16 cellular contexts compared by ENCODE assay signal in the genomic region with DNA sequence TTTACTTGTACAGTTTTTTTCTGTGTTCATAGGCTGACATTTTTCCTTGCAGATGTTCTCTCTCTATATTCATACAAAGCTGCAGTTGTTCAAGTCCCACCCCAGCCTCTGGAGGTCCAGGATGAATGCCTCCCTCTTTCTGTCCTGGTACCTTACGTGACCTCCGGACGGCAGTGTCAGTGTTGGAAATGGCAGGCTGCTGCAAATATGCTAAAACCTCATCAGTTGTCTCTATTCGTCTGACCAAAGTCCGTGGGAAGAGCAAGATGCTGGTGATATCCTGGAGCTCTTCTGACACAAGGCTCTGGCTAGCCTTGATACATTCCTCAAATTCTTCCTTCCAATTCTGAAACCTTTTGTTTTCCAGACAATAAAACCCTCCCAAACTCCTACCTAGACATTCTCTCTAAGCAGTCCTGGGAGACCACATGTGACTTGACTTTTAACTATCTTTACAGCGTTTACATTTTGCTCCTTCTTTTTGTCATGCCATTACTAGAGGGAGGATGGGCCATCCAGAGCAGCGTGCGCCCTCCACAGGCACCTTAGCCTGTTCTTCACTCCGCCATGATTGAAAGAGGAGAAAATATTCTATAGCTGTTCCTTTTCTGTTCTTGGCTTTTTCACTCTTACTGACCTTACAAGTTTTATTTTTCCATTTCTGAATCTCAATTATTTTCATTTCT.
DNase-seq lines count a peak whose midpoint lies in the region; ATAC-seq, FAIRE-seq and TF ChIP-seq lines count a peak whose summit lies in the region.
"Had no signal": no experiment of that assay in that cellular context is flagged by ENCODE, and none has a peak within 500 bp of the region (broad histone marks: within the 10 kb centered on the region; RNA-seq: fewer than 3 reads in every experiment).

No MANE protein-coding gene starts in this region.

- H3K9me3 ChIP-seq in H9 (ENCODE audit: control insufficient read depth, low read depth, low read length) (no peaks in the 10 kb centered on the region), GM12878 (replicated peaks; ENCODE audit: control insufficient read depth, insufficient read depth, low read length) (no peaks in the 10 kb centered on the region), smooth muscle cell (replicated peaks; ENCODE audit: low read depth) (no peaks in the 10 kb centered on the region), breast epithelium (no peaks in the 10 kb centered on the region)
- H3K9me3 ChIP-seq: SJCRH30 had no signal

- no peak overlapping the region for H4K8ac ChIP-seq in H9 (replicated peaks; ENCODE audit: insufficient read length, low read depth, low read length)

- H3T11ph ChIP-seq in H9 (ENCODE audit: low read length), result no peak overlapping the region

- POLR2A ChIA-PET in GM12878 (lab: Charles Lee), result no interaction called here

- TF ChIP-seq POLR2A in GM12878 (IDR thresholded peaks at IDR 0.05; ENCODE audit: low read depth, low read length), result no peak
- no peak for TF ChIP-seq POLR2A in breast epithelium (IDR thresholded peaks at IDR 0.05)

- RAD21 ChIA-PET in GM12878 (lab: Charles Lee; ENCODE audit: unreplicated experiment), result interaction anchor here (1.6 kb wide), 1 partner anchor 143 kb away, joined by 3 read pairs; a partner anchor contains a TSS

- no peak for ATAC-seq in GM12878

- no peaks in the 10 kb centered on the region for H4K20me1 ChIP-seq in H9 (ENCODE audit: control insufficient read depth, insufficient read depth, insufficient read length)
- no peaks in the 10 kb centered on the region for H4K20me1 ChIP-seq in GM12878 (ENCODE audit: control insufficient read depth, insufficient read depth)
- H4K20me1 ChIP-seq in smooth muscle cell (ENCODE audit: low read depth), result no peaks in the 10 kb centered on the region

- no peak overlapping the region for H2BK120ac ChIP-seq in H9 (ENCODE audit: low read depth, low read length, poor library complexity, severe bottlenecking)

- FAIRE-seq in GM12878 (lab: Jason Lieb, UNC), result no peak
- FAIRE-seq: HTR-8/SVneo had no signal

- H3K79me2 ChIP-seq in H9 (ENCODE audit: insufficient read depth, low read length) (no peaks in the 10 kb centered on the region), GM12878 (ENCODE audit: control insufficient read depth, insufficient read depth, low read length) (no peaks in the 10 kb centered on the region), smooth muscle cell (ENCODE audit: low read depth) (no peaks in the 10 kb centered on the region)

- in situ Hi-C loops in GM12878 (cut with MboI), result no loop called here

- H3K9ac ChIP-seq in H9 (ENCODE audit: extremely low read depth, insufficient read length, low read length), result no peak overlapping the region
- H3K9ac ChIP-seq in GM12878 (ENCODE audit: control insufficient read depth, insufficient read depth, low read length), result no peak overlapping the region
- H3K9ac ChIP-seq in smooth muscle cell (ENCODE audit: low read depth), result no peak overlapping the region

- no peaks in the 10 kb centered on the region for H3K23me2 ChIP-seq in H9 (ENCODE audit: insufficient read length, low read depth, low read length, poor library complexity, severe bottlenecking)

- no peak overlapping the region for H2BK5ac ChIP-seq in H9 (ENCODE audit: insufficient read length, low read length)

- no peak overlapping the region for H4K91ac ChIP-seq in H9 (ENCODE audit: insufficient read length, low read depth, low read length)

- H3K14ac ChIP-seq in H9 (ENCODE audit: insufficient read depth, low read length), result no peak overlapping the region

- H3K4me1 ChIP-seq in H9 (ENCODE audit: insufficient read depth, low read length), result peaks cover 2% of the 10 kb centered on the region; the same call in 1 of the 2 replicates
- H3K4me1 ChIP-seq in GM12878 (ENCODE audit: control insufficient read depth, insufficient read depth, low read length), result no peaks in the 10 kb centered on the region
- peaks cover 9% of the 10 kb centered on the region for H3K4me1 ChIP-seq in smooth muscle cell (ENCODE audit: low read depth)
- no peaks in the 10 kb centered on the region for H3K4me1 ChIP-seq in breast epithelium
- H3K4me1 ChIP-seq: SJCRH30 had no signal

- H3K27ac Mint-ChIP-seq in H9, result peak overlapping the region; percentile 75 to 97 (median 90); a peak in 6 of 7 replicates
- H3K27ac Mint-ChIP-seq: CD4-positive, CD25-positive, alpha-beta regulatory T cell had no signal

- TF ChIP-seq CTCF in H9 (conservative IDR thresholded peaks at IDR 0.05) (peak; percentile 16; the same call in 1 of the 3 replicates), GM12878 (IDR thresholded peaks at IDR 0.05 in 2 of 3, conservative IDR thresholded peaks at IDR 0.05 in 1 of 3; ENCODE audit: control insufficient read depth in 2 of 3, extremely low read depth in 1 of 3, insufficient read depth in 1 of 3, low read depth in 3 of 3, low read length in 3 of 3) (no peak), smooth muscle cell (IDR thresholded peaks at IDR 0.05; ENCODE audit: borderline replicate concordance, insufficient read depth, poor library complexity, severe bottlenecking) (no peak), breast epithelium (IDR thresholded peaks at IDR 0.05) (no peak)

- no peak overlapping the region for H2BK15ac ChIP-seq in H9 (ENCODE audit: low read depth, low read length)

- no peak overlapping the region for H3K56ac ChIP-seq in H9 (ENCODE audit: insufficient read length, low read depth, low read length)

- peaks cover 0 to 14% (median 0%) of the 10 kb centered on the region in 3 experiments; a peak in 3 of 7 replicates for H3K36me3 Mint-ChIP-seq in H9 (ENCODE audit: insufficient read depth in 1 of 3, low read depth in 3 of 3)
- H3K36me3 Mint-ChIP-seq: CD4-positive, CD25-positive, alpha-beta regulatory T cell had no signal

- H3K36me3 ChIP-seq in GM12878 (ENCODE audit: control insufficient read depth in 2 of 2, insufficient read depth in 2 of 2, low read length in 1 of 2) (no peaks in the 10 kb centered on the region), smooth muscle cell (ENCODE audit: low read depth) (no peaks in the 10 kb centered on the region), breast epithelium (no peaks in the 10 kb centered on the region)
- H3K36me3 ChIP-seq: SJCRH30 had no signal

- no peak overlapping the region; a peak in 1 of 5 replicates for H3K4me3 Mint-ChIP-seq in H9
- H3K4me3 Mint-ChIP-seq: CD4-positive, CD25-positive, alpha-beta regulatory T cell had no signal

- no peaks in the 10 kb centered on the region for H3K27me3 Mint-ChIP-seq in H9 (ENCODE audit: low read depth)

- H3K4ac ChIP-seq in H9 (ENCODE audit: low read depth, low read length), result no peak overlapping the region

- no peak overlapping the region for H4K5ac ChIP-seq in H9 (ENCODE audit: insufficient read length, low read depth, low read length)

- H2BK20ac ChIP-seq in H9 (ENCODE audit: low read depth, low read length, poor library complexity, severe bottlenecking), result no peak overlapping the region

- 0 out of 2 replicates have a peak, but pooled peaks have one; percentile 12 for TF ChIP-seq RAD21 in GM12878 (IDR thresholded peaks at IDR 0.05; ENCODE audit: insufficient read depth, low read depth, low read length)

- H3K27ac ChIP-seq in H9 (ENCODE audit: insufficient read length, low read depth, low read length), result peak overlapping the region; percentile 58
- H3K27ac ChIP-seq in GM12878 (ENCODE audit: control insufficient read depth, insufficient read depth), result no peak overlapping the region
- H3K27ac ChIP-seq in smooth muscle cell (ENCODE audit: low read depth), result no peak overlapping the region
- no peak overlapping the region for H3K27ac ChIP-seq in breast epithelium
- H3K27ac ChIP-seq: PC-9, SJCRH30 had no signal

- intact Hi-C loops in GM12878 (cut with micrococcal nuclease; ENCODE audit: unreplicated experiment), result no loop called here
- intact Hi-C loops in breast epithelium (cut with DNase I; ENCODE audit: low total_unique reads), result no loop called here

- no peak overlapping the region for H2AK5ac ChIP-seq in H9 (ENCODE audit: insufficient read length, low read length)

- H2AFZ ChIP-seq in H9 (ENCODE audit: low read length) (no peak overlapping the region), GM12878 (ENCODE audit: control insufficient read depth, low read depth, low read length) (no peak overlapping the region), smooth muscle cell (ENCODE audit: low read depth) (peak overlapping the region; percentile 29)
- H2AFZ ChIP-seq: PC-9 had no signal

- peaks cover 6 to 9% of the 10 kb centered on the region in 2 experiments; a peak in 3 of 5 replicates for H3K9me3 Mint-ChIP-seq in H9
- H3K9me3 Mint-ChIP-seq: CD4-positive, CD25-positive, alpha-beta regulatory T cell had no signal

- H3F3A ChIP-seq in smooth muscle cell (ENCODE audit: low read depth), result no peaks in the 10 kb centered on the region

- H3K4me2 ChIP-seq in H9 (ENCODE audit: insufficient read depth, insufficient read length, low read length), result no peak overlapping the region
- H3K4me2 ChIP-seq in GM12878 (ENCODE audit: control insufficient read depth, insufficient read depth), result no peak overlapping the region
- H3K4me2 ChIP-seq in smooth muscle cell, result no peak overlapping the region
- H3K4me2 ChIP-seq: PC-9 had no signal

- H3K4me3 ChIP-seq in GM12878 (no peak overlapping the region), smooth muscle cell (no peak overlapping the region), breast epithelium (no peak overlapping the region)
- H3K4me3 ChIP-seq: PC-9, SJCRH30 had no signal

- DNase-seq in H9 (peak; percentile 46), GM12878 (ENCODE audit: low read depth, low spot score) (no peak), iPS-NIHi11 (ENCODE audit: low spot score) (peak; percentile 31), smooth muscle cell (lab: John Stamatoyannopoulos, UW; ENCODE audit: unreplicated experiment) (no peak), NCI-H2171 (lab: John Stamatoyannopoulos, UW) (no peak), T-helper 1 cell (no peak), breast epithelium (ENCODE audit: low spot score in 2 of 2) (no peak)
- DNase-seq: CD4-positive, CD25-positive, alpha-beta regulatory T cell; KBM-7; NCI-H1436 treated with DMSO at 0.1 percent for 48 hours; NCI-H2029 treated with DMSO at 0.1 percent for 48 hours; NCI-H510A; NCI-H82; PC-9; SJCRH30 had no signal

- CTCF ChIA-PET in GM12878 (lab: Yijun Ruan, JAX), result interaction anchor here (0.9 to 1.6 kb wide), 3 partner anchors 12 to 26 kb away, joined by 3 to 4 read pairs (median 3); no protein-coding TSS in a partner anchor

- no peak overlapping the region for H3K18ac ChIP-seq in H9 (ENCODE audit: insufficient read length, low read depth, low read length)

- H2BK12ac ChIP-seq in H9 (ENCODE audit: insufficient read length, low read depth, low read length), result no peak overlapping the region

- no CpG with 5 or more reads among the region's 9 CpGs for WGBS in H9 (ENCODE audit: extremely low coverage, insufficient read length, low lambda C conversion rate)
- WGBS in GM12878 (ENCODE audit: insufficient coverage, insufficient replicate concordance, low lambda C conversion rate, missing lambda C conversion rate), result 43% methylated on average over 9 of the region's 9 CpGs
- WGBS in smooth muscle cell (ENCODE audit: low lambda C conversion rate), result 59% methylated on average over 9 of the region's 9 CpGs

- no TSS peak for BruUV-seq in GM12878 (replicated peaks; lab: Mats Ljungman, UMichigan)

- TF ChIP-seq EP300 in GM12878 (IDR thresholded peaks at IDR 0.05; ENCODE audit: borderline replicate concordance in 1 of 2, control insufficient read depth in 1 of 2, low read depth in 2 of 2, low read length in 2 of 2), result no peak

- H3K79me1 ChIP-seq in H9 (ENCODE audit: insufficient read depth, low read depth, low read length, poor library complexity, severe bottlenecking), result no peaks in the 10 kb centered on the region

- H3K4me1 Mint-ChIP-seq in H9, result peaks cover 21 to 25% of the 10 kb centered on the region in 2 experiments
- H3K4me1 Mint-ChIP-seq: CD4-positive, CD25-positive, alpha-beta regulatory T cell had no signal

- SMC1A ChIA-PET in GM12878 (lab: Charles Lee; ENCODE audit: uncharacterized antibody, unreplicated experiment), result interaction anchor here (0.6 to 2.0 kb wide), 6 partner anchors 11 to 143 kb away, joined by 3 to 8 read pairs (median 4); a partner anchor contains a TSS

- H3K23ac ChIP-seq in H9 (ENCODE audit: insufficient read length, low read depth, low read length), result no peak overlapping the region

- H3K27me3 ChIP-seq in H9 (ENCODE audit: insufficient read depth, low read length) (no peaks in the 10 kb centered on the region), GM12878 (replicated peaks in 1 of 2; ENCODE audit: control insufficient read depth in 2 of 2, insufficient read depth in 2 of 2, low read length in 1 of 2) (no peaks in the 10 kb centered on the region), smooth muscle cell (ENCODE audit: low read depth) (no peaks in the 10 kb centered on the region), breast epithelium (no peaks in the 10 kb centered on the region)
- H3K27me3 ChIP-seq: SJCRH30 had no signal

Comparison
In these comparisons a context has a peak if more than half of its experiments do, and no peak if none do; other contexts are left out.
1. DNase-seq: peak in H9 (single experiment) and iPS-NIHi11 (single experiment); none in GM12878 (single experiment), smooth muscle cell (single experiment), NCI-H2171 (single experiment), T-helper 1 cell (0 of 5) and breast epithelium (0 of 2).